ENCODE assay signal across 8 cellular contexts in genomic region chr4:6327220-6327917, GRCh38. TPM values are rescaled to one million over a fixed set of nuclear protein-coding genes. Genes with fewer than 3 reads are reported as not detected.
DNase-seq lines count a peak whose midpoint lies in the region; ATAC-seq and TF ChIP-seq lines count a peak whose summit lies in the region.

No MANE protein-coding gene starts in this region.

- no peaks in the 10 kb centered on the region for H3K36me3 ChIP-seq in lower lobe of right lung

- peaks cover 25% of the 10 kb centered on the region for H3K4me1 ChIP-seq in lower lobe of right lung

- TF ChIP-seq CTCF in GM12865 (IDR thresholded peaks at IDR 0.05; ENCODE audit: insufficient read depth, low read depth, low read length, missing control alignments) (peak; percentile 92), lower lobe of right lung (IDR thresholded peaks at IDR 0.05) (peak; percentile 98)

- H3K4me3 ChIP-seq in GM12865 (ENCODE audit: low read depth, low read length): no peak overlapping the region
- no peak overlapping the region for H3K4me3 ChIP-seq in lower lobe of right lung

- no peak overlapping the region for H3K27ac ChIP-seq in lower lobe of right lung

- ATAC-seq in HG02884 (IDR thresholded peaks at IDR 0.05; ENCODE audit: unreplicated experiment) (peak; percentile 73), lower lobe of right lung (peak; percentile 79 to 84), HG03565 (IDR thresholded peaks at IDR 0.05; ENCODE audit: unreplicated experiment) (no peak)

- H3K27me3 ChIP-seq in lower lobe of right lung (ENCODE audit: low read depth): peaks cover 3% of the 10 kb centered on the region

- intact Hi-C loops in lower lobe of right lung (cut with DNase I): loop anchor here (5.0 kb wide), 1 partner anchor 65 kb away; no protein-coding TSS in a partner anchor

- no peaks in the 10 kb centered on the region for H3K9me3 ChIP-seq in lower lobe of right lung

- DNase-seq in GM12865 (ENCODE audit: low read depth) (peak; percentile 81), NCI-H345 treated with DMSO at 0.1 percent for 48 hours (lab: John Stamatoyannopoulos, UW; ENCODE audit: unreplicated experiment) (peak; percentile 23), dedifferentiated amniotic fluid mesenchymal stem cell (ENCODE audit: extremely low spot score) (peak; percentile 34), lower lobe of right lung (peak; percentile 86)
- DNase-seq in activated CD4-positive, alpha-beta T cell treated with anti-CD3 and anti-CD28 coated beads, Interleukin-2, amount 50 U/mL, for 48 hours: peak; percentile 82 to 86
- peak; percentile 49 for DNase-seq in stimulated activated CD8-positive, alpha-beta memory T cell treated with anti-CD3 and anti-CD28 coated beads, Interleukin-12 subunit alpha, Interleukin-12 subunit beta, amount 100 ng/mL, for 4 hours (ENCODE audit: low read depth)

RNA-seq across cellular contexts. Expression of gene WFS1, which starts 57.7 kb away (rescaled TPM):
- total RNA-seq in lower lobe of right lung: 70.3 TPM

Comparison
In these comparisons a context has a peak if more than half of its experiments do, and no peak if none do; other contexts are left out.
1. DNase-seq: peak in every context shown above with its lines; median percentile 86 in lower lobe of right lung; 84 in activated CD4-positive, alpha-beta T cell treated with anti-CD3 and anti-CD28 coated beads, Interleukin-2, amount 50 U/mL, for 48 hours; 81 in GM12865; 49 in stimulated activated CD8-positive, alpha-beta memory T cell treated with anti-CD3 and anti-CD28 coated beads, Interleukin-12 subunit alpha, Interleukin-12 subunit beta, amount 100 ng/mL, for 4 hours; 34 in dedifferentiated amniotic fluid mesenchymal stem cell; 23 in NCI-H345 treated with DMSO at 0.1 percent for 48 hours.